11 cellular contexts compared by ENCODE assay signal in genomic region chr6:112150363-112150762, GRCh38.
DNase-seq lines count a peak whose midpoint lies in the region; ATAC-seq and TF ChIP-seq lines count a peak whose summit lies in the region.
"Had no signal": no experiment of that assay in that cellular context is flagged by ENCODE, and none has a peak within 500 bp of the region (broad histone marks: within the 10 kb centered on the region; RNA-seq: fewer than 3 reads in every experiment).

No MANE protein-coding gene starts in this region.

- no peaks in the 10 kb centered on the region for H3K27me3 Mint-ChIP-seq in neural progenitor cell (ENCODE audit: insufficient read depth, low read depth)

- H3K4me2 ChIP-seq in neural progenitor cell: no peak overlapping the region

- H3K4me3 ChIP-seq in fibroblast of mammary gland (ENCODE audit: control insufficient read depth, low read depth, low read length) (no peak overlapping the region), neural progenitor cell (no peak overlapping the region)

- H3K9ac ChIP-seq in neural progenitor cell: no peak overlapping the region
- H3K9ac ChIP-seq: parathyroid adenoma had no signal

- no peak overlapping the region for H3K4me3 Mint-ChIP-seq in neural progenitor cell
- no peak overlapping the region for H3K4me3 Mint-ChIP-seq in stimulated activated effector memory CD8-positive, alpha-beta T cell treated with anti-CD3 and anti-CD28 coated beads, Interleukin-12 subunit alpha, Interleukin-12 subunit beta, amount 100 ng/mL, for 72 hours
- H3K4me3 Mint-ChIP-seq: activated naive CD8-positive, alpha-beta T cell treated with anti-CD3 and anti-CD28 coated beads, Interleukin-2, amount 10 ng/mL, durations not matched to agents 7 days and 5 days had no signal

- DNase-seq in DMS53 treated with DMSO at 0.1 percent for 48 hours (lab: John Stamatoyannopoulos, UW; ENCODE audit: unreplicated experiment) (peak; percentile 40), NCI-H2171 treated with DMSO at 0.1 percent for 48 hours (lab: John Stamatoyannopoulos, UW) (peak; percentile 82), fibroblast of mammary gland (ENCODE audit: low read depth) (peak; percentile 51), neural progenitor cell (ENCODE audit: low spot score) (no peak), NCI-H446 treated with DMSO at 0.1 percent for 48 hours (lab: John Stamatoyannopoulos, UW) (no peak), DMS114 treated with DMSO at 0.1 percent for 48 hours (lab: John Stamatoyannopoulos, UW; ENCODE audit: unreplicated experiment) (no peak)
- DNase-seq in stimulated activated effector memory CD8-positive, alpha-beta T cell treated with anti-CD3 and anti-CD28 coated beads, Interleukin-12 subunit alpha, Interleukin-12 subunit beta, amount 100 ng/mL, for 72 hours (ENCODE audit: low spot score in 2 of 2): no peak
- DNase-seq: activated naive CD8-positive, alpha-beta T cell treated with anti-CD3 and anti-CD28 coated beads, Interleukin-2, amount 10 ng/mL, durations not matched to agents 7 days and 5 days; NCI-H2081 treated with DMSO at 0.1 percent for 48 hours had no signal

- no peaks in the 10 kb centered on the region for H4K20me1 ChIP-seq in neural progenitor cell (ENCODE audit: low read depth)

- no peaks in the 10 kb centered on the region for H3K4me1 ChIP-seq in neural progenitor cell
- H3K4me1 ChIP-seq: parathyroid adenoma had no signal

- H3K27me3 ChIP-seq in neural progenitor cell: no peaks in the 10 kb centered on the region

- H3K9me3 Mint-ChIP-seq in neural progenitor cell: no peaks in the 10 kb centered on the region
- H3K9me3 Mint-ChIP-seq in stimulated activated effector memory CD8-positive, alpha-beta T cell treated with anti-CD3 and anti-CD28 coated beads, Interleukin-12 subunit alpha, Interleukin-12 subunit beta, amount 100 ng/mL, for 72 hours: no peaks in the 10 kb centered on the region
- H3K9me3 Mint-ChIP-seq: activated naive CD8-positive, alpha-beta T cell treated with anti-CD3 and anti-CD28 coated beads, Interleukin-2, amount 10 ng/mL, durations not matched to agents 7 days and 5 days had no signal

- peaks cover 4% of the 10 kb centered on the region for H3K4me1 Mint-ChIP-seq in neural progenitor cell
- peaks cover 6% of the 10 kb centered on the region for H3K4me1 Mint-ChIP-seq in stimulated activated effector memory CD8-positive, alpha-beta T cell treated with anti-CD3 and anti-CD28 coated beads, Interleukin-12 subunit alpha, Interleukin-12 subunit beta, amount 100 ng/mL, for 72 hours

- H2AFZ ChIP-seq in neural progenitor cell (replicated peaks): peak overlapping the region; percentile 46
- H2AFZ ChIP-seq: parathyroid adenoma had no signal

- no peaks in the 10 kb centered on the region for H3K79me2 ChIP-seq in neural progenitor cell (ENCODE audit: low read depth)
- H3K79me2 ChIP-seq: parathyroid adenoma had no signal

- ATAC-seq in HG03108 (IDR thresholded peaks at IDR 0.05; ENCODE audit: unreplicated experiment): no peak
- no peak for ATAC-seq in stimulated activated effector memory CD8-positive, alpha-beta T cell treated with anti-CD3 and anti-CD28 coated beads, Interleukin-12 subunit alpha, Interleukin-12 subunit beta, amount 100 ng/mL, for 72 hours

- H3K36me3 ChIP-seq in neural progenitor cell: no peaks in the 10 kb centered on the region

- H3K27ac ChIP-seq in neural progenitor cell: no peak overlapping the region
- H3K27ac ChIP-seq: parathyroid adenoma had no signal

- H3K36me3 Mint-ChIP-seq in neural progenitor cell: no peaks in the 10 kb centered on the region
- no peaks in the 10 kb centered on the region for H3K36me3 Mint-ChIP-seq in stimulated activated effector memory CD8-positive, alpha-beta T cell treated with anti-CD3 and anti-CD28 coated beads, Interleukin-12 subunit alpha, Interleukin-12 subunit beta, amount 100 ng/mL, for 72 hours
- H3K36me3 Mint-ChIP-seq: activated naive CD8-positive, alpha-beta T cell treated with anti-CD3 and anti-CD28 coated beads, Interleukin-2, amount 10 ng/mL, durations not matched to agents 7 days and 5 days had no signal

- peak; percentile 5 for TF ChIP-seq CTCF in fibroblast of mammary gland (conservative IDR thresholded peaks at IDR 0.05; ENCODE audit: control insufficient read depth, insufficient read depth, low read depth, low read length)
- TF ChIP-seq CTCF in neural progenitor cell (IDR thresholded peaks at IDR 0.05): no peak

- H3F3A ChIP-seq in neural progenitor cell (ENCODE audit: low read depth): no peaks in the 10 kb centered on the region

- no peaks in the 10 kb centered on the region for H3K9me3 ChIP-seq in neural progenitor cell (ENCODE audit: low read depth)

- no peak overlapping the region for H3K27ac Mint-ChIP-seq in neural progenitor cell
- H3K27ac Mint-ChIP-seq in stimulated activated effector memory CD8-positive, alpha-beta T cell treated with anti-CD3 and anti-CD28 coated beads, Interleukin-12 subunit alpha, Interleukin-12 subunit beta, amount 100 ng/mL, for 72 hours: no peak overlapping the region
- H3K27ac Mint-ChIP-seq: activated naive CD8-positive, alpha-beta T cell treated with anti-CD3 and anti-CD28 coated beads, Interleukin-2, amount 10 ng/mL, durations not matched to agents 7 days and 5 days had no signal

Comparison
In these comparisons a context has a peak if more than half of its experiments do, and no peak if none do; other contexts are left out.
1. DNase-seq: peak in DMS53 treated with DMSO at 0.1 percent for 48 hours (single experiment), NCI-H2171 treated with DMSO at 0.1 percent for 48 hours (single experiment) and fibroblast of mammary gland (single experiment); none in neural progenitor cell (single experiment), NCI-H446 treated with DMSO at 0.1 percent for 48 hours (single experiment), stimulated activated effector memory CD8-positive, alpha-beta T cell treated with anti-CD3 and anti-CD28 coated beads, Interleukin-12 subunit alpha, Interleukin-12 subunit beta, amount 100 ng/mL, for 72 hours (0 of 2) and DMS114 treated with DMSO at 0.1 percent for 48 hours (single experiment).